1 cellular context compared by ENCODE assay signal in genomic region chr3:37988376-37988775, GRCh38. TPM values are rescaled to one million over a fixed set of nuclear protein-coding genes. Genes with fewer than 3 reads are reported as not detected.
"Had no signal": no experiment of that assay in that cellular context is flagged by ENCODE, and none has a peak within 500 bp of the region (broad histone marks: within the 10 kb centered on the region; RNA-seq: fewer than 3 reads in every experiment).

No MANE protein-coding gene starts in this region.

RNA-seq across cellular contexts. Expression of gene DLEC1, which starts 50.6 kb away (rescaled TPM):
- total RNA-seq: myocyte had no signal
